In the genomic region with DNA sequence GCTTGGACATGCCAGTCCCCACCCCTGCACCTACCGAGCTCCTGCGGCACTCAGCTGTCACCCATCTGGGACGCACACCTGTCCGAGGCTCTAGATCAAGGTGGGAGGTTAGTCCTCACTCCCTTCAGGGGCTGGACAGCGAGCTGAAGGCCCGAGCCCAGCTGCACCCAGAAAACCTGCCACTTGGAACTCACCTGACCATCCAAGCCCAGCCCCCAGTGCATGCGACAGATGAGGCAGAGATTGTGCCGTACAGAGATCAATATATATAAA, we compare ENCODE assay signal across 22 cellular contexts. TPM values are rescaled to one million over a fixed set of nuclear protein-coding genes. Genes with fewer than 3 reads are reported as not detected.
DNase-seq lines count a peak whose midpoint lies in the region; ATAC-seq and TF ChIP-seq lines count a peak whose summit lies in the region.
"Had no signal": no experiment of that assay in that cellular context is flagged by ENCODE, and none has a peak within 500 bp of the region (broad histone marks: within the 10 kb centered on the region; RNA-seq: fewer than 3 reads in every experiment).

No MANE protein-coding gene starts in this region.

- H3K23ac ChIP-seq in neuronal stem cell (ENCODE audit: low read depth, low read length, poor library complexity): no peak overlapping the region

- H3K18ac ChIP-seq in neuronal stem cell (ENCODE audit: low read length): no peak overlapping the region

- H2BK5ac ChIP-seq in neuronal stem cell (ENCODE audit: low read length): peak overlapping the region; percentile 35

- no peak overlapping the region for H2AK5ac ChIP-seq in neuronal stem cell (ENCODE audit: low read depth, low read length)

- H3K4me1 ChIP-seq in duodenal mucosa (ENCODE audit: control insufficient read depth in 1 of 2, insufficient read depth in 2 of 2, low read length in 2 of 2) (peaks cover 18 to 45% of the 10 kb centered on the region in 2 donors), neuronal stem cell (ENCODE audit: control insufficient read depth in 2 of 2, insufficient read depth in 1 of 2, low read depth in 1 of 2, low read length in 2 of 2) (peaks cover 13 to 15% of the 10 kb centered on the region in 2 donors), smooth muscle cell (ENCODE audit: low read depth) (peaks cover 15% of the 10 kb centered on the region)

- H2AFZ ChIP-seq in neuronal stem cell (ENCODE audit: low read length) (no peak overlapping the region), smooth muscle cell (ENCODE audit: low read depth) (no peak overlapping the region)

- H3K36me3 ChIP-seq in duodenal mucosa (ENCODE audit: control insufficient read depth in 1 of 2, insufficient read depth in 2 of 2, low read length in 2 of 2): peaks cover 9 to 16% of the 10 kb centered on the region in 2 donors
- peaks cover 19 to 23% of the 10 kb centered on the region in 2 donors for H3K36me3 ChIP-seq in neuronal stem cell (replicated peaks in 1 of 2; ENCODE audit: control insufficient read depth in 2 of 2, insufficient read depth in 2 of 2, low read length in 2 of 2)
- H3K36me3 ChIP-seq in smooth muscle cell (ENCODE audit: low read depth): no peaks in the 10 kb centered on the region

- no peaks in the 10 kb centered on the region for H3K79me2 ChIP-seq in smooth muscle cell (ENCODE audit: low read depth)

- no peaks in the 10 kb centered on the region for H3K27me3 ChIP-seq in CD4-positive, alpha-beta T cell (ENCODE audit: control insufficient read depth, insufficient read depth, low read length)
- H3K27me3 ChIP-seq in duodenal mucosa (ENCODE audit: control insufficient read depth in 1 of 2, insufficient read depth in 2 of 2, low read length in 2 of 2) (no peaks in the 10 kb centered on the region), neuronal stem cell (ENCODE audit: control insufficient read depth in 3 of 3, insufficient read depth in 3 of 3, low read depth in 1 of 3, low read length in 3 of 3) (no peaks in the 10 kb centered on the region), smooth muscle cell (ENCODE audit: low read depth) (no peaks in the 10 kb centered on the region)
- H3K27me3 ChIP-seq: BLaER1 treated with 17β-estradiol and CSF1 and Interleukin-3, amounts not matched to agents 10 nM and 100 nM had no signal

- H3K27ac Mint-ChIP-seq in activated CD4-positive, alpha-beta T cell treated with anti-CD3 and anti-CD28 coated beads, Interleukin-2, amount 10 ng/mL, durations not matched to agents 7 days and 5 days: peak overlapping the region; percentile 66
- peak overlapping the region; percentile 53 for H3K27ac Mint-ChIP-seq in CD4-positive, alpha-beta T cell

- no peak for DNase-seq in activated CD4-positive, alpha-beta T cell treated with anti-CD3 and anti-CD28 coated beads, Interleukin-2, amount 10 ng/mL, durations not matched to agents 7 days and 5 days
- DNase-seq in activated CD4-positive, alpha-beta T cell treated with anti-CD3 and anti-CD28 coated beads for 48 hours: no peak
- DNase-seq in CD4-positive, alpha-beta T cell: no peak
- DNase-seq in neuronal stem cell (ENCODE audit: low spot score) (no peak), smooth muscle cell (lab: John Stamatoyannopoulos, UW; ENCODE audit: unreplicated experiment) (no peak)
- DNase-seq: ACHN; Calu3; CD8-positive, alpha-beta memory T cell; DMS153; HCEC 1CT; Kasumi-1; NCI-H1417; NCI-H1694 treated with DMSO at 0.1 percent for 48 hours; NCI-H446; NCI-H526; OCI-M1; SHP77 had no signal

- H3K9me3 ChIP-seq in CD4-positive, alpha-beta T cell (ENCODE audit: control insufficient read depth, low read length): no peaks in the 10 kb centered on the region
- H3K9me3 ChIP-seq in duodenal mucosa (ENCODE audit: control insufficient read depth in 1 of 2, low read length in 2 of 2) (no peaks in the 10 kb centered on the region), neuronal stem cell (replicated peaks in 1 of 2; ENCODE audit: control insufficient read depth in 2 of 2, insufficient read depth in 1 of 2, low read depth in 1 of 2, low read length in 2 of 2) (no peaks in the 10 kb centered on the region), smooth muscle cell (replicated peaks; ENCODE audit: low read depth) (no peaks in the 10 kb centered on the region)
- H3K9me3 ChIP-seq: BLaER1 treated with 17β-estradiol and CSF1 and Interleukin-3, amounts not matched to agents 10 nM and 100 nM had no signal

- no peak for ATAC-seq in CD4-positive, alpha-beta T cell (ENCODE audit: poor library complexity)
- no peak for ATAC-seq in GM19455 (IDR thresholded peaks at IDR 0.05; ENCODE audit: unreplicated experiment)
- ATAC-seq in HG03439 (IDR thresholded peaks at IDR 0.05; ENCODE audit: unreplicated experiment): no peak

- H3F3A ChIP-seq in smooth muscle cell (ENCODE audit: low read depth): no peaks in the 10 kb centered on the region

- intact Hi-C loops in CD4-positive, alpha-beta T cell (cut with DNase I, micrococcal nuclease): loop anchor here in 1 of 2 experiments (5.0 kb wide), 1 partner anchor 369 kb away; a partner anchor contains a TSS

- peaks cover 19% of the 10 kb centered on the region for H3K4me1 Mint-ChIP-seq in activated CD4-positive, alpha-beta T cell treated with anti-CD3 and anti-CD28 coated beads, Interleukin-2, amount 10 ng/mL, durations not matched to agents 7 days and 5 days
- H3K4me1 Mint-ChIP-seq in CD4-positive, alpha-beta T cell (ENCODE audit: low read depth): peaks cover 18% of the 10 kb centered on the region

- H3K4me3 Mint-ChIP-seq in activated CD4-positive, alpha-beta T cell treated with anti-CD3 and anti-CD28 coated beads, Interleukin-2, amount 10 ng/mL, durations not matched to agents 7 days and 5 days: no peak overlapping the region
- peak overlapping the region; percentile 79 for H3K4me3 Mint-ChIP-seq in CD4-positive, alpha-beta T cell

- no peak overlapping the region for H3K4me2 ChIP-seq in neuronal stem cell (ENCODE audit: insufficient read depth, low read length, poor library complexity, severe bottlenecking)
- H3K4me2 ChIP-seq in smooth muscle cell: no peak overlapping the region
- H3K4me2 ChIP-seq: BLaER1 treated with 17β-estradiol and CSF1 and Interleukin-3, amounts not matched to agents 10 nM and 100 nM had no signal

- no peak overlapping the region for H4K91ac ChIP-seq in neuronal stem cell (ENCODE audit: low read depth, low read length, poor library complexity)

- no peak overlapping the region for H3K27ac ChIP-seq in CD4-positive, alpha-beta T cell (ENCODE audit: low read depth, low read length)
- no peak overlapping the region for H3K27ac ChIP-seq in duodenal mucosa (ENCODE audit: low read depth, low read length)
- no peak overlapping the region for H3K27ac ChIP-seq in neuronal stem cell (replicated peaks; ENCODE audit: low read length)
- no peak overlapping the region for H3K27ac ChIP-seq in smooth muscle cell (ENCODE audit: low read depth)
- H3K27ac ChIP-seq: 22Rv1; BLaER1 treated with 17β-estradiol and CSF1 and Interleukin-3, amounts not matched to agents 10 nM and 100 nM had no signal

- H2BK12ac ChIP-seq in neuronal stem cell (ENCODE audit: low read length): no peak overlapping the region

- H2BK15ac ChIP-seq in neuronal stem cell (ENCODE audit: low read length): no peak overlapping the region

- POLR2A ChIA-PET in activated CD4-positive, alpha-beta T cell treated with anti-CD3 and anti-CD28 coated beads, Interleukin-2, amount 10 ng/mL, durations not matched to agents 7 days and 5 days (lab: Charles Lee): no interaction called here
- POLR2A ChIA-PET in CD4-positive, alpha-beta T cell (lab: Charles Lee): no interaction called here

- no peak overlapping the region for H2BK120ac ChIP-seq in neuronal stem cell (ENCODE audit: low read depth, low read length)

- H3K9me3 Mint-ChIP-seq in activated CD4-positive, alpha-beta T cell treated with anti-CD3 and anti-CD28 coated beads, Interleukin-2, amount 10 ng/mL, durations not matched to agents 7 days and 5 days: no peaks in the 10 kb centered on the region
- H3K9me3 Mint-ChIP-seq in CD4-positive, alpha-beta T cell: peaks cover 2% of the 10 kb centered on the region
- H3K9me3 Mint-ChIP-seq: CD8-positive, alpha-beta memory T cell had no signal

- H3K4ac ChIP-seq in neuronal stem cell (ENCODE audit: low read length): no peak overlapping the region

- H3K79me1 ChIP-seq in neuronal stem cell (ENCODE audit: low read depth, low read length): peaks cover 11% of the 10 kb centered on the region

- H4K20me1 ChIP-seq in smooth muscle cell (ENCODE audit: low read depth): no peaks in the 10 kb centered on the region

- no CpG with 5 or more reads among the region's 8 CpGs for WGBS in neuronal stem cell (ENCODE audit: extremely low coverage in 2 of 2, insufficient read length in 2 of 2, insufficient replicate concordance in 1 of 2), 2 donors
- 99% methylated on average over 8 of the region's 8 CpGs for WGBS in smooth muscle cell (ENCODE audit: low lambda C conversion rate)

- peak overlapping the region; percentile 43 to 50 for H3K4me3 ChIP-seq in duodenal mucosa (ENCODE audit: low read depth in 1 of 2, low read length in 2 of 2)
- H3K4me3 ChIP-seq in neuronal stem cell (ENCODE audit: low read length in 2 of 2): no peak overlapping the region
- no peak overlapping the region for H3K4me3 ChIP-seq in smooth muscle cell
- H3K4me3 ChIP-seq: BLaER1 treated with 17β-estradiol and CSF1 and Interleukin-3, amounts not matched to agents 10 nM and 100 nM had no signal

- no peak for TF ChIP-seq CTCF in CD4-positive, alpha-beta T cell (IDR thresholded peaks at IDR 0.05)
- TF ChIP-seq CTCF in smooth muscle cell (IDR thresholded peaks at IDR 0.05; ENCODE audit: borderline replicate concordance, insufficient read depth, poor library complexity, severe bottlenecking): no peak

- no peak overlapping the region for H3K14ac ChIP-seq in neuronal stem cell (ENCODE audit: low read length)

- no peaks in the 10 kb centered on the region for H3K36me3 Mint-ChIP-seq in activated CD4-positive, alpha-beta T cell treated with anti-CD3 and anti-CD28 coated beads, Interleukin-2, amount 10 ng/mL, durations not matched to agents 7 days and 5 days (ENCODE audit: low read depth)
- no peaks in the 10 kb centered on the region for H3K36me3 Mint-ChIP-seq in CD4-positive, alpha-beta T cell (ENCODE audit: low read depth)

- CTCF ChIA-PET in activated CD4-positive, alpha-beta T cell treated with anti-CD3 and anti-CD28 coated beads, Interleukin-2, amount 10 ng/mL, durations not matched to agents 7 days and 5 days (lab: Charles Lee): interaction anchor here (1.1 to 1.5 kb wide), 2 partner anchors 18 to 69 kb away, joined by 3 to 4 read pairs; no protein-coding TSS in a partner anchor
- CTCF ChIA-PET in CD4-positive, alpha-beta T cell (lab: Charles Lee): no interaction called here

- H3K27me3 Mint-ChIP-seq in activated CD4-positive, alpha-beta T cell treated with anti-CD3 and anti-CD28 coated beads, Interleukin-2, amount 10 ng/mL, durations not matched to agents 7 days and 5 days: peaks cover 2% of the 10 kb centered on the region
- H3K27me3 Mint-ChIP-seq in CD4-positive, alpha-beta T cell: no peaks in the 10 kb centered on the region
- H3K27me3 Mint-ChIP-seq: CD8-positive, alpha-beta memory T cell had no signal

- H3K9ac ChIP-seq in duodenal mucosa (ENCODE audit: low read depth in 1 of 2, low read length in 2 of 2) (peak overlapping the region in 1 of 2 donors; percentile 39), neuronal stem cell (ENCODE audit: low read depth, low read length, poor library complexity) (no peak overlapping the region), smooth muscle cell (ENCODE audit: low read depth) (no peak overlapping the region)
- H3K9ac ChIP-seq: BLaER1 treated with 17β-estradiol and CSF1 and Interleukin-3, amounts not matched to agents 10 nM and 100 nM had no signal

- H4K8ac ChIP-seq in neuronal stem cell (ENCODE audit: low read depth, low read length): no peak overlapping the region

RNA-seq across cellular contexts. Expression of a gene that starts 3.0 kb away (rescaled TPM):
- total RNA-seq in activated CD4-positive, alpha-beta T cell treated with anti-CD3 and anti-CD28 coated beads, Interleukin-2, amount 10 ng/mL, durations not matched to agents 7 days and 5 days: 1 to 10 TPM; 4.9 to 6.2 TPM
- 1 to 10 TPM; 4.4 to 5.5 TPM for total RNA-seq in CD4-positive, alpha-beta T cell
- 21.5 TPM for polyA plus RNA-seq in neuronal stem cell (2013, experiment 1 of 2)
- 21.0 TPM for polyA plus RNA-seq in neuronal stem cell (2013, experiment 2 of 2)
- total RNA-seq in smooth muscle cell: 14.0 and 17.2 TPM in 2 replicates
- polyA plus RNA-seq in smooth muscle cell: 38.9 and 40.3 TPM in 2 replicates

Comparison
In these comparisons a context has a peak if more than half of its experiments do, and no peak if none do; other contexts are left out.
1. H3K4me3 ChIP-seq: peak in duodenal mucosa (2 of 2); none in neuronal stem cell (0 of 2) and smooth muscle cell (single experiment).